ENCODE assay signal across 7 cellular contexts in genomic region chr22:19448739-19449421, GRCh38. TPM values are rescaled to one million over a fixed set of nuclear protein-coding genes. Genes with fewer than 3 reads are reported as not detected.
DNase-seq lines count a peak whose midpoint lies in the region; ATAC-seq, FAIRE-seq and TF ChIP-seq lines count a peak whose summit lies in the region.

No MANE protein-coding gene starts in this region.

- ATAC-seq in activated naive CD8-positive, alpha-beta T cell treated with anti-CD3 and anti-CD28 coated beads, Interleukin-2, amount 10 ng/mL, durations not matched to agents 7 days and 5 days (ENCODE audit: low read depth) = no peak
- no peak for ATAC-seq in gastrocnemius medialis

- H3K4me3 ChIP-seq in gastrocnemius medialis = peak overlapping the region in 2 of 4 donors; percentile 77 to 93

- TF ChIP-seq POLR2A in GM12892 (IDR thresholded peaks at IDR 0.05; ENCODE audit: low read depth, low read length) (0 out of 2 replicates have a peak, but pooled peaks have one; percentile 15), gastrocnemius medialis (IDR thresholded peaks at IDR 0.05) (no peak)

- H3K27me3 ChIP-seq in gastrocnemius medialis = no peaks in the 10 kb centered on the region

- no peaks in the 10 kb centered on the region for H3K27me3 Mint-ChIP-seq in IgD-negative memory B cell
- H3K27me3 Mint-ChIP-seq in activated naive CD8-positive, alpha-beta T cell treated with anti-CD3 and anti-CD28 coated beads, Interleukin-2, amount 10 ng/mL, durations not matched to agents 7 days and 5 days = no peaks in the 10 kb centered on the region

- peaks cover 2% of the 10 kb centered on the region for H3K36me3 Mint-ChIP-seq in IgD-negative memory B cell
- H3K36me3 Mint-ChIP-seq in activated naive CD8-positive, alpha-beta T cell treated with anti-CD3 and anti-CD28 coated beads, Interleukin-2, amount 10 ng/mL, durations not matched to agents 7 days and 5 days = peaks cover 9% of the 10 kb centered on the region

- peaks cover 22 to 27% (median 23%) of the 10 kb centered on the region in 3 donors for H3K4me1 Mint-ChIP-seq in IgD-negative memory B cell
- H3K4me1 Mint-ChIP-seq in activated naive CD8-positive, alpha-beta T cell treated with anti-CD3 and anti-CD28 coated beads, Interleukin-2, amount 10 ng/mL, durations not matched to agents 7 days and 5 days = peaks cover 29% of the 10 kb centered on the region

- H3K27ac Mint-ChIP-seq in IgD-negative memory B cell = peak overlapping the region; percentile 32 to 96 (median 59)
- H3K27ac Mint-ChIP-seq in activated naive CD8-positive, alpha-beta T cell treated with anti-CD3 and anti-CD28 coated beads, Interleukin-2, amount 10 ng/mL, durations not matched to agents 7 days and 5 days = peak overlapping the region; percentile 97

- H3K9me3 Mint-ChIP-seq in IgD-negative memory B cell = no peaks in the 10 kb centered on the region
- H3K9me3 Mint-ChIP-seq in activated naive CD8-positive, alpha-beta T cell treated with anti-CD3 and anti-CD28 coated beads, Interleukin-2, amount 10 ng/mL, durations not matched to agents 7 days and 5 days = no peaks in the 10 kb centered on the region

- H3K4me3 Mint-ChIP-seq in IgD-negative memory B cell = peak overlapping the region in 2 of 4 donors; percentile 36 to 58
- H3K4me3 Mint-ChIP-seq in activated naive CD8-positive, alpha-beta T cell treated with anti-CD3 and anti-CD28 coated beads, Interleukin-2, amount 10 ng/mL, durations not matched to agents 7 days and 5 days = peak overlapping the region; percentile 97

- POLR2A ChIA-PET in activated naive CD8-positive, alpha-beta T cell treated with anti-CD3 and anti-CD28 coated beads, Interleukin-2, amount 10 ng/mL, durations not matched to agents 7 days and 5 days (lab: Charles Lee) = interaction anchor here (2.4 to 5.0 kb wide), 2 partner anchors 15 to 31 kb away, joined by 7 to 70 read pairs; partner anchors contain the start of genes CDC45, HIRA, MRPL40 and UFD1

- no peaks in the 10 kb centered on the region for H3K9me3 ChIP-seq in gastrocnemius medialis

- intact Hi-C loops in gastrocnemius medialis (cut with DNase I; ENCODE audit: low total_unique reads) = no loop called here

- in situ Hi-C loops in gastrocnemius medialis (cut with MboI; ENCODE audit: low sequenced_read_pairs in 4 of 4) = loop anchor here in 2 of 4 donors (10.0 kb wide), 2 partner anchors 154 to 164 kb away; partner anchors contain the start of gene CLTCL1 (in 1 of the 2)

- peaks cover 33 to 38% of the 10 kb centered on the region in 2 donors for H3K4me1 ChIP-seq in gastrocnemius medialis

- H3K27ac ChIP-seq in gastrocnemius medialis = peak overlapping the region; percentile 91 to 100 (median 96)

- DNase-seq in GM12892 (ENCODE audit: insufficient read length) (no peak), gastrocnemius medialis (no peak), NCI-H1092 (lab: John Stamatoyannopoulos, UW) (no peak), SIG-M5 treated with dmso at 0.1 percent for 504 hours (lab: John Stamatoyannopoulos, UW; ENCODE audit: unreplicated experiment) (no peak), superior temporal gyrus (ENCODE audit: extremely low spot score) (no peak)
- DNase-seq in activated naive CD8-positive, alpha-beta T cell treated with anti-CD3 and anti-CD28 coated beads, Interleukin-2, amount 10 ng/mL, durations not matched to agents 7 days and 5 days = no peak

- peaks cover 0 to 45% of the 10 kb centered on the region in 2 donors for H3K36me3 ChIP-seq in gastrocnemius medialis

- TF ChIP-seq CTCF in gastrocnemius medialis (IDR thresholded peaks at IDR 0.05 in 4 of 5, conservative IDR thresholded peaks at IDR 0.05 in 1 of 5) = no peak

- peak; percentile 73 for FAIRE-seq in GM12892 (lab: Jason Lieb, UNC)

RNA-seq across cellular contexts. Expression of gene C22orf39, which starts 1.4 kb away (rescaled TPM):
- 29.1 TPM for polyA plus RNA-seq in GM12892 (2012; ENCODE audit: missing spikeins)
- 49.6 TPM for polyA plus RNA-seq in IgD-negative memory B cell
- total RNA-seq in activated naive CD8-positive, alpha-beta T cell treated with anti-CD3 and anti-CD28 coated beads, Interleukin-2, amount 10 ng/mL, durations not matched to agents 7 days and 5 days = 10 to 100 TPM; 42.2 to 47.4 TPM
- total RNA-seq in gastrocnemius medialis = 100 to 1,000 TPM; 157 to 182 (median 178) TPM

RNA-seq across cellular contexts. Expression of gene MRPL40, which starts 16.5 kb away (rescaled TPM):
- polyA plus RNA-seq in GM12892 (2012; ENCODE audit: missing spikeins) = 64.1 TPM
- 75.6 TPM for polyA plus RNA-seq in IgD-negative memory B cell
- total RNA-seq in activated naive CD8-positive, alpha-beta T cell treated with anti-CD3 and anti-CD28 coated beads, Interleukin-2, amount 10 ng/mL, durations not matched to agents 7 days and 5 days = 10 to 100 TPM; 22.0 to 23.6 TPM
- total RNA-seq in gastrocnemius medialis = 10 to 100 TPM; 53.8 to 75.1 (median 61.5) TPM

RNA-seq across cellular contexts. Expression of gene HIRA, which starts 17.3 kb away (rescaled TPM):
- polyA plus RNA-seq in GM12892 (2012; ENCODE audit: missing spikeins) = 10.1 TPM
- 6.3 TPM for polyA plus RNA-seq in IgD-negative memory B cell
- 10 to 100 TPM; 37.8 to 42.7 TPM for total RNA-seq in activated naive CD8-positive, alpha-beta T cell treated with anti-CD3 and anti-CD28 coated beads, Interleukin-2, amount 10 ng/mL, durations not matched to agents 7 days and 5 days
- 10 to 100 TPM; 14.2 to 46.8 (median 24.6) TPM for total RNA-seq in gastrocnemius medialis

RNA-seq across cellular contexts. Expression of gene UFD1, which starts 30.1 kb away (rescaled TPM):
- 105 TPM for polyA plus RNA-seq in GM12892 (2012; ENCODE audit: missing spikeins)
- 52.1 TPM for polyA plus RNA-seq in IgD-negative memory B cell
- total RNA-seq in activated naive CD8-positive, alpha-beta T cell treated with anti-CD3 and anti-CD28 coated beads, Interleukin-2, amount 10 ng/mL, durations not matched to agents 7 days and 5 days = 10 to 100 TPM; 58.2 to 68.7 TPM
- 100 to 1,000 TPM; 106 to 199 (median 165) TPM for total RNA-seq in gastrocnemius medialis

RNA-seq across cellular contexts. Expression of gene CDC45, which starts 30.8 kb away (rescaled TPM):
- 40.5 TPM for polyA plus RNA-seq in GM12892 (2012; ENCODE audit: missing spikeins)
- polyA plus RNA-seq in IgD-negative memory B cell = 0.39 TPM
- 10 to 100 TPM; 54.2 to 56.1 TPM for total RNA-seq in activated naive CD8-positive, alpha-beta T cell treated with anti-CD3 and anti-CD28 coated beads, Interleukin-2, amount 10 ng/mL, durations not matched to agents 7 days and 5 days
- under 1 TPM in 1 of 4 donors, not detected in 3; 0.27 TPM for total RNA-seq in gastrocnemius medialis
